In the genomic region with DNA sequence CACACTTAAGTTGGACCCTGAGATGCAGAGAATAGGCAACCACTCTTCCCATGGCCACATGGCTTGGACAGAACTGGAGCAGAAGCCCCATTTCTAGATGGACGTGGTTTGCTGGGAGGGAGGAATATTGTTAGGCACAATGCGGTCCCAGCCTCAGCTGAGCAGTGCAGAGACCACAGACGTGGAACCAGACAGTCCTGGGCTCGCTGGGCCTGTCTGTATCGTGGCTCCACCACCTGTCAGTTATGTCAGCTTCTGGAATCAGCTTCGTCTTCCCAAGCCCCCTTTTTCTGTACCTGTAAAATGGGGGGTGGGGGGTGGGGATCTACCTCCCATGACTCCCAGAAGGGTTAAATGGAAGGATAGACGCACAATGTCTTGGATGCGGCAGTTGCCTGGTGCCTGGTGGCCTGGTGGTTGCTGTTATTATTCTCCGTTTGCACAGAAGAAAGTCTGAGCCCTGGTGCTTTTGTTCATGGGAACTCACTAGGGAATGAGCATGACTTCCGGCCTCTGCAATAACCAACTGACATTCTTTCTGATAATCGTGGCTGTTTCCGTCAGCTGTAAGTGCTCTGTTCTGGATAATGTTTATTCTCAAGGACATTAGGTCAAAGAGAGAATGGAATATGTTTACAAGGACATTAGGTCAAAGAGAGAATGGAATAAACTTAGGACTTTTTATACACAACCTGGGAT, we compare ENCODE assay signal across 1 cellular context.
A peak's percentile ranks its signal among the peaks of the same experiment; 100 is the strongest.
TF ChIP-seq lines count a peak whose summit lies in the region.

No MANE protein-coding gene starts in this region.

TF ChIP-seq in HepG2, 621 proteins besides CTCF, POLR2A, EP300 and RAD21 (continues in another document):
- TF ChIP-seq POGZ (CRISPR knock-in tag; IDR thresholded peaks at IDR 0.05): no peak
- no peak for TF ChIP-seq NPAS2 (CRISPR knock-in tag; IDR thresholded peaks at IDR 0.05; ENCODE audit: borderline replicate concordance)
- TF ChIP-seq TSC22D2 (CRISPR knock-in tag; IDR thresholded peaks at IDR 0.05; ENCODE audit: borderline replicate concordance): no peak
- no peak for TF ChIP-seq TAF15 (IDR thresholded peaks at IDR 0.05; ENCODE audit: low read depth, low read length, poor library complexity, severe bottlenecking)
- TF ChIP-seq NR2F1 (CRISPR knock-in tag; IDR thresholded peaks at IDR 0.05): no peak
- no peak for TF ChIP-seq SNAPC2 (CRISPR knock-in tag; IDR thresholded peaks at IDR 0.05)
- TF ChIP-seq RFX5 (IDR thresholded peaks at IDR 0.05; ENCODE audit: low read depth, low read length): no peak
- TF ChIP-seq HOXA9 (CRISPR knock-in tag; IDR thresholded peaks at IDR 0.05; ENCODE audit: borderline replicate concordance): no peak
- 0 out of 2 replicates have a peak, but pooled peaks have one; percentile 22 for TF ChIP-seq ZNF317 (CRISPR knock-in tag; IDR thresholded peaks at IDR 0.05)
- no peak for TF ChIP-seq PRPF4 (IDR thresholded peaks at IDR 0.05; ENCODE audit: low read depth, low read length, poor library complexity, severe bottlenecking)
- no peak for TF ChIP-seq ZNF556 (CRISPR knock-in tag; IDR thresholded peaks at IDR 0.05; ENCODE audit: borderline replicate concordance)
- TF ChIP-seq SMYD3 (CRISPR knock-in tag; IDR thresholded peaks at IDR 0.05): no peak
- TF ChIP-seq KLF9 (CRISPR knock-in tag; IDR thresholded peaks at IDR 0.05; ENCODE audit: low read depth): no peak
- TF ChIP-seq, protein P1, sequence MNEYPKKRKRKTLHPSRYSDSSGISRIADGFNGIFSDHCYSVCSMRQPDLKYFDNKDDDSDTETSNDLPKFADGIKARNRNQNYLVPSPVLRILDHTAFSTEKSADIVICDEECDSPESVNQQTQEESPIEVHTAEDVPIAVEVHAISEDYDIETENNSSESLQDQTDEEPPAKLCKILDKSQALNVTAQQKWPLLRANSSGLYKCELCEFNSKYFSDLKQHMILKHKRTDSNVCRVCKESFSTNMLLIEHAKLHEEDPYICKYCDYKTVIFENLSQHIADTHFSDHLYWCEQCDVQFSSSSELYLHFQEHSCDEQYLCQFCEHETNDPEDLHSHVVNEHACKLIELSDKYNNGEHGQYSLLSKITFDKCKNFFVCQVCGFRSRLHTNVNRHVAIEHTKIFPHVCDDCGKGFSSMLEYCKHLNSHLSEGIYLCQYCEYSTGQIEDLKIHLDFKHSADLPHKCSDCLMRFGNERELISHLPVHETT (CRISPR knock-in tag; conservative IDR thresholded peaks at IDR 0.05): no peak
- TF ChIP-seq U2AF2 (IDR thresholded peaks at IDR 0.05; ENCODE audit: low read depth, low read length): no peak
- TF ChIP-seq ZNF619 (CRISPR knock-in tag; IDR thresholded peaks at IDR 0.05): no peak
- TF ChIP-seq NFE2L1 (CRISPR knock-in tag; IDR thresholded peaks at IDR 0.05; ENCODE audit: borderline replicate concordance): no peak
- no peak for TF ChIP-seq ARNT2 (CRISPR knock-in tag; IDR thresholded peaks at IDR 0.05; ENCODE audit: low read depth)
- TF ChIP-seq ZNF605 (CRISPR knock-in tag; IDR thresholded peaks at IDR 0.05): no peak
- no peak for TF ChIP-seq CCDC6 (CRISPR knock-in tag; IDR thresholded peaks at IDR 0.05)
- TF ChIP-seq FOXA3 (CRISPR knock-in tag; IDR thresholded peaks at IDR 0.05): peak; percentile 33; the same call in 1 of the 2 replicates
- no peak for TF ChIP-seq PHF5A (CRISPR knock-in tag; IDR thresholded peaks at IDR 0.05; ENCODE audit: low read depth, unreplicated experiment)
- TF ChIP-seq ZNF354B (CRISPR knock-in tag; IDR thresholded peaks at IDR 0.05): no peak
- TF ChIP-seq ZNF24 (IDR thresholded peaks at IDR 0.05): no peak
- TF ChIP-seq, protein P2, sequence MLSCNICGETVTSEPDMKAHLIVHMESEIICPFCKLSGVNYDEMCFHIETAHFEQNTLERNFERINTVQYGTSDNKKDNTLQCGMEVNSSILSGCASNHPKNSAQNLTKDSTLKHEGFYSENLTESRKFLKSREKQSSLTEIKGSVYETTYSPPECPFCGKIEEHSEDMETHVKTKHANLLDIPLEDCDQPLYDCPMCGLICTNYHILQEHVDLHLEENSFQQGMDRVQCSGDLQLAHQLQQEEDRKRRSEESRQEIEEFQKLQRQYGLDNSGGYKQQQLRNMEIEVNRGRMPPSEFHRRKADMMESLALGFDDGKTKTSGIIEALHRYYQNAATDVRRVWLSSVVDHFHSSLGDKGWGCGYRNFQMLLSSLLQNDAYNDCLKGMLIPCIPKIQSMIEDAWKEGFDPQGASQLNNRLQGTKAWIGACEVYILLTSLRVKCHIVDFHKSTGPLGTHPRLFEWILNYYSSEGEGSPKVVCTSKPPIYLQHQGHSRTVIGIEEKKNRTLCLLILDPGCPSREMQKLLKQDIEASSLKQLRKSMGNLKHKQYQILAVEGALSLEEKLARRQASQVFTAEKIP (CRISPR knock-in tag; IDR thresholded peaks at IDR 0.05; ENCODE audit: borderline replicate concordance): no peak
- TF ChIP-seq ZNF264 (CRISPR knock-in tag; IDR thresholded peaks at IDR 0.05): no peak
- TF ChIP-seq TBX2 (CRISPR knock-in tag; IDR thresholded peaks at IDR 0.05; ENCODE audit: borderline replicate concordance): no peak
- no peak for TF ChIP-seq KAT7 (CRISPR knock-in tag; IDR thresholded peaks at IDR 0.05; ENCODE audit: borderline replicate concordance)
- TF ChIP-seq, protein P3, sequence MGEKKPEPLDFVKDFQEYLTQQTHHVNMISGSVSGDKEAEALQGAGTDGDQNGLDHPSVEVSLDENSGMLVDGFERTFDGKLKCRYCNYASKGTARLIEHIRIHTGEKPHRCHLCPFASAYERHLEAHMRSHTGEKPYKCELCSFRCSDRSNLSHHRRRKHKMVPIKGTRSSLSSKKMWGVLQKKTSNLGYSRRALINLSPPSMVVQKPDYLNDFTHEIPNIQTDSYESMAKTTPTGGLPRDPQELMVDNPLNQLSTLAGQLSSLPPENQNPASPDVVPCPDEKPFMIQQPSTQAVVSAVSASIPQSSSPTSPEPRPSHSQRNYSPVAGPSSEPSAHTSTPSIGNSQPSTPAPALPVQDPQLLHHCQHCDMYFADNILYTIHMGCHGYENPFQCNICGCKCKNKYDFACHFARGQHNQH (CRISPR knock-in tag; IDR thresholded peaks at IDR 0.05): no peak
- TF ChIP-seq GABPA (IDR thresholded peaks at IDR 0.05; ENCODE audit: low read depth, low read length): no peak
- peak; percentile 60; the same call in 1 of the 2 replicates for TF ChIP-seq GABPA (CRISPR knock-in tag; IDR thresholded peaks at IDR 0.05; ENCODE audit: low read depth)
- no peak for TF ChIP-seq ZNF180 (CRISPR knock-in tag; IDR thresholded peaks at IDR 0.05; ENCODE audit: borderline replicate concordance, low read depth)
- TF ChIP-seq, protein P4, sequence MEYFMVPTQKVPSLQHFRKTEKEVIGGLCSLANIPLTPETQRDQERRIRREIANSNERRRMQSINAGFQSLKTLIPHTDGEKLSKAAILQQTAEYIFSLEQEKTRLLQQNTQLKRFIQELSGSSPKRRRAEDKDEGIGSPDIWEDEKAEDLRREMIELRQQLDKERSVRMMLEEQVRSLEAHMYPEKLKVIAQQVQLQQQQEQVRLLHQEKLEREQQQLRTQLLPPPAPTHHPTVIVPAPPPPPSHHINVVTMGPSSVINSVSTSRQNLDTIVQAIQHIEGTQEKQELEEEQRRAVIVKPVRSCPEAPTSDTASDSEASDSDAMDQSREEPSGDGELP (IDR thresholded peaks at IDR 0.05; ENCODE audit: borderline replicate concordance, low read depth): peak; percentile 74; the same call in 1 of the 2 replicates
- 0 out of 2 replicates have a peak, but pooled peaks have one; percentile 8 for TF ChIP-seq GATAD2A (CRISPR knock-in tag; IDR thresholded peaks at IDR 0.05)
- no peak for TF ChIP-seq ZNF572 (CRISPR knock-in tag; IDR thresholded peaks at IDR 0.05)
- TF ChIP-seq ZNF256 (CRISPR knock-in tag; conservative IDR thresholded peaks at IDR 0.05): no peak
- TF ChIP-seq, protein P5, sequence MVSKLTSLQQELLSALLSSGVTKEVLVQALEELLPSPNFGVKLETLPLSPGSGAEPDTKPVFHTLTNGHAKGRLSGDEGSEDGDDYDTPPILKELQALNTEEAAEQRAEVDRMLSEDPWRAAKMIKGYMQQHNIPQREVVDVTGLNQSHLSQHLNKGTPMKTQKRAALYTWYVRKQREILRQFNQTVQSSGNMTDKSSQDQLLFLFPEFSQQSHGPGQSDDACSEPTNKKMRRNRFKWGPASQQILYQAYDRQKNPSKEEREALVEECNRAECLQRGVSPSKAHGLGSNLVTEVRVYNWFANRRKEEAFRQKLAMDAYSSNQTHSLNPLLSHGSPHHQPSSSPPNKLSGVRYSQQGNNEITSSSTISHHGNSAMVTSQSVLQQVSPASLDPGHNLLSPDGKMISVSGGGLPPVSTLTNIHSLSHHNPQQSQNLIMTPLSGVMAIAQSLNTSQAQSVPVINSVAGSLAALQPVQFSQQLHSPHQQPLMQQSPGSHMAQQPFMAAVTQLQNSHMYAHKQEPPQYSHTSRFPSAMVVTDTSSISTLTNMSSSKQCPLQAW (CRISPR knock-in tag; IDR thresholded peaks at IDR 0.05): no peak
- peak; percentile 66 for TF ChIP-seq SOX5 (CRISPR knock-in tag; IDR thresholded peaks at IDR 0.05; ENCODE audit: borderline replicate concordance)
- TF ChIP-seq ISL2 (CRISPR knock-in tag; IDR thresholded peaks at IDR 0.05): no peak
- TF ChIP-seq KLF15 (CRISPR knock-in tag; IDR thresholded peaks at IDR 0.05; ENCODE audit: borderline replicate concordance): no peak
- TF ChIP-seq, protein P6, sequence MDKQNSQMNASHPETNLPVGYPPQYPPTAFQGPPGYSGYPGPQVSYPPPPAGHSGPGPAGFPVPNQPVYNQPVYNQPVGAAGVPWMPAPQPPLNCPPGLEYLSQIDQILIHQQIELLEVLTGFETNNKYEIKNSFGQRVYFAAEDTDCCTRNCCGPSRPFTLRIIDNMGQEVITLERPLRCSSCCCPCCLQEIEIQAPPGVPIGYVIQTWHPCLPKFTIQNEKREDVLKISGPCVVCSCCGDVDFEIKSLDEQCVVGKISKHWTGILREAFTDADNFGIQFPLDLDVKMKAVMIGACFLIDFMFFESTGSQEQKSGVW (CRISPR knock-in tag; IDR thresholded peaks at IDR 0.05; ENCODE audit: borderline replicate concordance): no peak
- no peak for TF ChIP-seq PTBP1 (IDR thresholded peaks at IDR 0.05; ENCODE audit: low read depth, low read length, poor library complexity, severe bottlenecking)
- no peak for TF ChIP-seq CHD2 (IDR thresholded peaks at IDR 0.05; ENCODE audit: low read depth, low read length)
- 0 out of 2 replicates have a peak, but pooled peaks have one; percentile 25 for TF ChIP-seq ESRRA (CRISPR knock-in tag; IDR thresholded peaks at IDR 0.05; ENCODE audit: low read depth)
- TF ChIP-seq ZNF558 (CRISPR knock-in tag; IDR thresholded peaks at IDR 0.05; ENCODE audit: borderline replicate concordance): no peak
- no peak for TF ChIP-seq SOX6 (IDR thresholded peaks at IDR 0.05)
- peak; percentile 54; the same call in 1 of the 2 replicates for TF ChIP-seq SOX6 (CRISPR knock-in tag; IDR thresholded peaks at IDR 0.05)
- no peak for TF ChIP-seq PLRG1 (conservative IDR thresholded peaks at IDR 0.05)
- peak; percentile 67 for TF ChIP-seq NR2F6 (IDR thresholded peaks at IDR 0.05)
- 0 out of 2 replicates have a peak, but pooled peaks have one; percentile 27 for TF ChIP-seq NR2F6 (CRISPR knock-in tag; IDR thresholded peaks at IDR 0.05)
- no peak for TF ChIP-seq GABPB1 (CRISPR knock-in tag; IDR thresholded peaks at IDR 0.05)
- peak; percentile 65; the same call in 1 of the 2 replicates for TF ChIP-seq RARA (CRISPR knock-in tag; IDR thresholded peaks at IDR 0.05)
- TF ChIP-seq, protein P7, sequence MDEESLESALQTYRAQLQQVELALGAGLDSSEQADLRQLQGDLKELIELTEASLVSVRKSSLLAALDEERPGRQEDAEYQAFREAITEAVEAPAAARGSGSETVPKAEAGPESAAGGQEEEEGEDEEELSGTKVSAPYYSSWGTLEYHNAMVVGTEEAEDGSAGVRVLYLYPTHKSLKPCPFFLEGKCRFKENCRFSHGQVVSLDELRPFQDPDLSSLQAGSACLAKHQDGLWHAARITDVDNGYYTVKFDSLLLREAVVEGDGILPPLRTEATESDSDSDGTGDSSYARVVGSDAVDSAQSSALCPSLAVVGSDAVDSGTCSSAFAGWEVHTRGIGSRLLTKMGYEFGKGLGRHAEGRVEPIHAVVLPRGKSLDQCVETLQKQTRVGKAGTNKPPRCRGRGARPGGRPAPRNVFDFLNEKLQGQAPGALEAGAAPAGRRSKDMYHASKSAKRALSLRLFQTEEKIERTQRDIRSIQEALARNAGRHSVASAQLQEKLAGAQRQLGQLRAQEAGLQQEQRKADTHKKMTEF (CRISPR knock-in tag; IDR thresholded peaks at IDR 0.05): no peak
- TF ChIP-seq, protein P8, sequence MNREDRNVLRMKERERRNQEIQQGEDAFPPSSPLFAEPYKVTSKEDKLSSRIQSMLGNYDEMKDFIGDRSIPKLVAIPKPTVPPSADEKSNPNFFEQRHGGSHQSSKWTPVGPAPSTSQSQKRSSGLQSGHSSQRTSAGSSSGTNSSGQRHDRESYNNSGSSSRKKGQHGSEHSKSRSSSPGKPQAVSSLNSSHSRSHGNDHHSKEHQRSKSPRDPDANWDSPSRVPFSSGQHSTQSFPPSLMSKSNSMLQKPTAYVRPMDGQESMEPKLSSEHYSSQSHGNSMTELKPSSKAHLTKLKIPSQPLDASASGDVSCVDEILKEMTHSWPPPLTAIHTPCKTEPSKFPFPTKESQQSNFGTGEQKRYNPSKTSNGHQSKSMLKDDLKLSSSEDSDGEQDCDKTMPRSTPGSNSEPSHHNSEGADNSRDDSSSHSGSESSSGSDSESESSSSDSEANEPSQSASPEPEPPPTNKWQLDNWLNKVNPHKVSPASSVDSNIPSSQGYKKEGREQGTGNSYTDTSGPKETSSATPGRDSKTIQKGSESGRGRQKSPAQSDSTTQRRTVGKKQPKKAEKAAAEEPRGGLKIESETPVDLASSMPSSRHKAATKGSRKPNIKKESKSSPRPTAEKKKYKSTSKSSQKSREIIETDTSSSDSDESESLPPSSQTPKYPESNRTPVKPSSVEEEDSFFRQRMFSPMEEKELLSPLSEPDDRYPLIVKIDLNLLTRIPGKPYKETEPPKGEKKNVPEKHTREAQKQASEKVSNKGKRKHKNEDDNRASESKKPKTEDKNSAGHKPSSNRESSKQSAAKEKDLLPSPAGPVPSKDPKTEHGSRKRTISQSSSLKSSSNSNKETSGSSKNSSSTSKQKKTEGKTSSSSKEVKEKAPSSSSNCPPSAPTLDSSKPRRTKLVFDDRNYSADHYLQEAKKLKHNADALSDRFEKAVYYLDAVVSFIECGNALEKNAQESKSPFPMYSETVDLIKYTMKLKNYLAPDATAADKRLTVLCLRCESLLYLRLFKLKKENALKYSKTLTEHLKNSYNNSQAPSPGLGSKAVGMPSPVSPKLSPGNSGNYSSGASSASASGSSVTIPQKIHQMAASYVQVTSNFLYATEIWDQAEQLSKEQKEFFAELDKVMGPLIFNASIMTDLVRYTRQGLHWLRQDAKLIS (CRISPR knock-in tag; IDR thresholded peaks at IDR 0.05): no peak
- no peak for TF ChIP-seq ZNF550 (CRISPR knock-in tag; IDR thresholded peaks at IDR 0.05; ENCODE audit: borderline replicate concordance)
- no peak for TF ChIP-seq ZSCAN9 (CRISPR knock-in tag; IDR thresholded peaks at IDR 0.05; ENCODE audit: borderline replicate concordance)
- no peak for TF ChIP-seq ZNF773 (CRISPR knock-in tag; IDR thresholded peaks at IDR 0.05; ENCODE audit: borderline replicate concordance)
- no peak for TF ChIP-seq ZIK1 (CRISPR knock-in tag; IDR thresholded peaks at IDR 0.05; ENCODE audit: borderline replicate concordance, low read depth)
